8 cellular contexts compared by ENCODE assay signal in genomic region chr17:48908853-48909394, GRCh38. TPM values are rescaled to one million over a fixed set of nuclear protein-coding genes. Genes with fewer than 3 reads are reported as not detected.
DNase-seq lines count a peak whose midpoint lies in the region; TF ChIP-seq lines count a peak whose summit lies in the region.

No MANE protein-coding gene starts in this region.

- H4K20me1 ChIP-seq in SK-N-SH (ENCODE audit: insufficient read depth) = peaks cover 49% of the 10 kb centered on the region

- no peak for TF ChIP-seq CTCF in SK-N-SH (IDR thresholded peaks at IDR 0.05)
- no peak for TF ChIP-seq CTCF in glutamatergic neuron (IDR thresholded peaks at IDR 0.05; ENCODE audit: partially characterized antibody, unreplicated experiment)
- no peak for TF ChIP-seq CTCF in ovary (IDR thresholded peaks at IDR 0.05)
- no peak for TF ChIP-seq CTCF in thyroid gland (IDR thresholded peaks at IDR 0.05)

- no peak overlapping the region for H2AFZ ChIP-seq in SK-N-SH (ENCODE audit: low read depth)

- peaks cover 66% of the 10 kb centered on the region for H3K79me2 ChIP-seq in SK-N-SH (ENCODE audit: insufficient read depth)

- H3K4me2 ChIP-seq in SK-N-SH = peak overlapping the region; percentile 80

- H3K4me3 ChIP-seq in SK-N-SH (ENCODE audit: low read depth in 2 of 2, low read length in 1 of 2) = peak overlapping the region; percentile 63 to 87
- peak overlapping the region; percentile 92 for H3K4me3 ChIP-seq in ovary
- H3K4me3 ChIP-seq in thyroid gland (replicated peaks in 1 of 3) = peak overlapping the region; percentile 33 to 73 (median 67)

- peak overlapping the region; percentile 91 for H3K4me3 Mint-ChIP-seq in activated naive CD4-positive, alpha-beta T cell treated with anti-CD3 and anti-CD28 coated beads, Interleukin-2, amount 50 U/mL, for 24 hours
- H3K4me3 Mint-ChIP-seq in glutamatergic neuron (ENCODE audit: unreplicated experiment) = peak overlapping the region; percentile 100

- intact Hi-C loops in ovary (cut with DNase I) = no loop called here
- intact Hi-C loops in thyroid gland (cut with DNase I) = no loop called here

- peaks cover 57% of the 10 kb centered on the region for H3K4me1 Mint-ChIP-seq in activated naive CD4-positive, alpha-beta T cell treated with anti-CD3 and anti-CD28 coated beads, Interleukin-2, amount 50 U/mL, for 24 hours
- H3K4me1 Mint-ChIP-seq in glutamatergic neuron (ENCODE audit: low read depth, unreplicated experiment) = peaks cover 14% of the 10 kb centered on the region

- peaks cover 10% of the 10 kb centered on the region for H3F3A ChIP-seq in SK-N-SH (replicated peaks; ENCODE audit: insufficient read depth)

- H3K27ac Mint-ChIP-seq in activated naive CD4-positive, alpha-beta T cell treated with anti-CD3 and anti-CD28 coated beads, Interleukin-2, amount 50 U/mL, for 24 hours = peak overlapping the region; percentile 83
- H3K27ac Mint-ChIP-seq in glutamatergic neuron (ENCODE audit: unreplicated experiment) = peak overlapping the region; percentile 96

- no peaks in the 10 kb centered on the region for H3K9me3 Mint-ChIP-seq in activated naive CD4-positive, alpha-beta T cell treated with anti-CD3 and anti-CD28 coated beads, Interleukin-2, amount 50 U/mL, for 24 hours
- peaks cover 11% of the 10 kb centered on the region for H3K9me3 Mint-ChIP-seq in glutamatergic neuron (ENCODE audit: unreplicated experiment)

- peak overlapping the region; percentile 91 for H3K9ac ChIP-seq in SK-N-SH

- H3K27me3 Mint-ChIP-seq in activated naive CD4-positive, alpha-beta T cell treated with anti-CD3 and anti-CD28 coated beads, Interleukin-2, amount 50 U/mL, for 24 hours = no peaks in the 10 kb centered on the region
- H3K27me3 Mint-ChIP-seq in glutamatergic neuron (ENCODE audit: unreplicated experiment) = peaks cover 7% of the 10 kb centered on the region

- no peak for TF ChIP-seq EP300 in SK-N-SH (IDR thresholded peaks at IDR 0.05; ENCODE audit: borderline replicate concordance in 1 of 2, low read depth in 1 of 2, low read length in 1 of 2)
- no peak for TF ChIP-seq EP300 in ovary (IDR thresholded peaks at IDR 0.05)

- H3K36me3 Mint-ChIP-seq in activated naive CD4-positive, alpha-beta T cell treated with anti-CD3 and anti-CD28 coated beads, Interleukin-2, amount 50 U/mL, for 24 hours = peaks cover 17% of the 10 kb centered on the region
- H3K36me3 Mint-ChIP-seq in glutamatergic neuron (ENCODE audit: unreplicated experiment) = no peaks in the 10 kb centered on the region

- no peaks in the 10 kb centered on the region for H3K9me2 ChIP-seq in SK-N-SH

- TF ChIP-seq POLR2A in ovary (IDR thresholded peaks at IDR 0.05) = no peak
- TF ChIP-seq POLR2A in thyroid gland (IDR thresholded peaks at IDR 0.05) = no peak

- H3K9me3 ChIP-seq in SK-N-SH (no peaks in the 10 kb centered on the region), ovary (no peaks in the 10 kb centered on the region), thyroid gland (no peaks in the 10 kb centered on the region)

- H3K27ac ChIP-seq in SK-N-SH (ENCODE audit: low read depth in 2 of 2, low read length in 1 of 2) (peak overlapping the region; percentile 86 to 94), ovary (peak overlapping the region; percentile 59 to 89), thyroid gland (peak overlapping the region; percentile 75 to 87 (median 85))

- CTCF ChIA-PET in SK-N-SH (lab: Yijun Ruan, JAX) = interaction anchor here (0.6 to 3.4 kb wide), 7 partner anchors 10 to 124 kb away, joined by 3 to 20 read pairs (median 6); partner anchors contain the start of genes ATP5MC1 and SNF8

- WGBS in SK-N-SH (ENCODE audit: low lambda C conversion rate) = 2% methylated on average over 36 of the region's 36 CpGs
- WGBS in ovary, 3 donors = 1% methylated on average over 34 to 36 of the region's 36 CpGs
- WGBS in thyroid gland, 2 donors = 1% methylated on average over 23 to 28 of the region's 36 CpGs

- H3K36me3 ChIP-seq in SK-N-SH (replicated peaks in 1 of 2; ENCODE audit: control insufficient read depth in 1 of 2, insufficient read depth in 2 of 2, low read length in 1 of 2) (peaks cover 29 to 37% of the 10 kb centered on the region in 2 experiments), ovary (no peaks in the 10 kb centered on the region), thyroid gland (peaks cover 0 to 4% of the 10 kb centered on the region in 2 donors)

- DNase-seq in DMS153 (lab: John Stamatoyannopoulos, UW) (peak; percentile 21), GOT3 (lab: John Stamatoyannopoulos, UW) (peak; percentile 4), M059J (ENCODE audit: low read depth) (peak; percentile 78), SK-N-SH (peak; percentile 95), glutamatergic neuron (peak; percentile 92), ovary (peak; percentile 72 to 87 (median 80)), thyroid gland (peak; percentile 83 to 87)

- H3K27me3 ChIP-seq in SK-N-SH (ENCODE audit: insufficient read depth) = no peaks in the 10 kb centered on the region
- no peaks in the 10 kb centered on the region for H3K27me3 ChIP-seq in ovary
- H3K27me3 ChIP-seq in thyroid gland = no peaks in the 10 kb centered on the region

- TF ChIP-seq RAD21 in SK-N-SH (IDR thresholded peaks at IDR 0.05; ENCODE audit: low read length) = no peak

- H3K4me1 ChIP-seq in SK-N-SH (ENCODE audit: control insufficient read depth in 1 of 2, insufficient read depth in 2 of 2, low read depth in 1 of 2, low read length in 1 of 2) (peaks cover 17 to 24% of the 10 kb centered on the region in 2 experiments), ovary (ENCODE audit: insufficient read depth) (peaks cover 5% of the 10 kb centered on the region), thyroid gland (peaks cover 32 to 39% of the 10 kb centered on the region in 2 donors)

- POLR2A ChIA-PET in SK-N-SH (lab: Yijun Ruan, JAX) = interaction anchor here (1.5 to 2.4 kb wide), 2 partner anchors 16 to 19 kb away, joined by 3 to 36 read pairs; partner anchors contain the start of gene ATP5MC1

TF ChIP-seq in SK-N-SH, 30 proteins besides CTCF, POLR2A, EP300 and RAD21:
- TF ChIP-seq CHD2 (IDR thresholded peaks at IDR 0.05; ENCODE audit: low read length, partially characterized antibody) (peak; percentile 66), ZBTB33 (IDR thresholded peaks at IDR 0.05; ENCODE audit: borderline replicate concordance, low read depth) (no peak), SMC3 (IDR thresholded peaks at IDR 0.05; ENCODE audit: low read depth, low read length) (no peak)

RNA-seq across cellular contexts. Expression of gene UBE2Z, which starts 0.7 kb away (rescaled TPM):
- total RNA-seq in M059J (2014; rRNA removed; shearing (Covaris generic)) = 61.8 and 89.1 TPM in 2 replicates
- 168 and 207 TPM in 2 replicates for polyA plus RNA-seq in SK-N-SH (2012; rRNA removed)
- 158 and 160 TPM in 2 replicates for polyA plus RNA-seq in SK-N-SH (2012; cell fraction: cytosol; rRNA removed)
- polyA plus RNA-seq in SK-N-SH (2012; cell fraction: nucleus; rRNA removed) = 163 and 238 TPM in 2 replicates
- total RNA-seq in glutamatergic neuron (ENCODE audit: unreplicated experiment) = 76.5 TPM
- total RNA-seq in ovary = 10 to 100 TPM; 32.0 to 62.1 (median 58.2) TPM
- polyA plus RNA-seq in ovary = 10 to 100 TPM; 40.1 to 93.4 TPM
- total RNA-seq in thyroid gland = 100 to 1,000 TPM in 2 of 4 donors, 10 to 100 TPM in 2; 80.9 to 103 (median 99.0) TPM

RNA-seq across cellular contexts. Expression of gene ATP5MC1, which starts 16.3 kb away (rescaled TPM):
- 135 and 313 TPM in 2 replicates for total RNA-seq in M059J (2014; rRNA removed; shearing (Covaris generic))
- 382 and 684 TPM in 2 replicates for polyA plus RNA-seq in SK-N-SH (2012; rRNA removed)
- 339 and 530 TPM in 2 replicates for polyA plus RNA-seq in SK-N-SH (2012; cell fraction: cytosol; rRNA removed)
- polyA plus RNA-seq in SK-N-SH (2012; cell fraction: nucleus; rRNA removed) = 163 and 201 TPM in 2 replicates
- 61.0 TPM for total RNA-seq in glutamatergic neuron (ENCODE audit: unreplicated experiment)
- total RNA-seq in ovary = 10 to 100 TPM; 42.8 to 69.8 (median 59.9) TPM
- 100 to 1,000 TPM; 105 to 198 TPM for polyA plus RNA-seq in ovary
- total RNA-seq in thyroid gland = 100 to 1,000 TPM in 2 of 4 donors, 10 to 100 TPM in 2; 48.6 to 317 (median 133) TPM

RNA-seq across cellular contexts. Expression of gene SNF8, which starts 35.7 kb away (rescaled TPM):
- total RNA-seq in M059J (2014; rRNA removed; shearing (Covaris generic)) = 58.4 and 83.4 TPM in 2 replicates
- polyA plus RNA-seq in SK-N-SH (2012; rRNA removed) (329 and 358 TPM in 2 replicates), ovary (10 to 100 TPM; 65.0 to 73.1 TPM)
- polyA plus RNA-seq in SK-N-SH (2012; cell fraction: cytosol; rRNA removed) = 283 and 343 TPM in 2 replicates
- 185 and 191 TPM in 2 replicates for polyA plus RNA-seq in SK-N-SH (2012; cell fraction: nucleus; rRNA removed)
- total RNA-seq in glutamatergic neuron (ENCODE audit: unreplicated experiment) (143 TPM), ovary (10 to 100 TPM; 41.0 to 94.2 (median 66.7) TPM), thyroid gland (100 to 1,000 TPM in 1 of 4 donors, 10 to 100 TPM in 3; 64.9 to 150 (median 96.5) TPM)

RNA-seq across cellular contexts. Expression of gene GIP, which starts 59.5 kb away (rescaled TPM):
- not detected in 2 replicates for total RNA-seq in M059J (2014; rRNA removed; shearing (Covaris generic))
- polyA plus RNA-seq in SK-N-SH (2012; rRNA removed) (0.29 and 0.64 TPM in 2 replicates), ovary (not detected)
- polyA plus RNA-seq in SK-N-SH (2012; cell fraction: cytosol; rRNA removed) = 0.34 and 0.58 TPM in 2 replicates
- 0.19 TPM in 1 of 2 replicates, not detected in the other for polyA plus RNA-seq in SK-N-SH (2012; cell fraction: nucleus; rRNA removed)
- total RNA-seq in glutamatergic neuron (ENCODE audit: unreplicated experiment) (not detected), ovary (not detected), thyroid gland (not detected)

Comparison
In these comparisons a context has a peak if more than half of its experiments do, and no peak if none do; other contexts are left out.
1. Peak in every context shown above with its lines: DNase-seq, H3K4me3 ChIP-seq and H3K27ac ChIP-seq.
2. DNase-seq: peak in every context shown above with its lines; median percentile 95 in SK-N-SH; 92 in glutamatergic neuron; 85 in thyroid gland; 80 in ovary; 78 in M059J; 21 in DMS153; 4 in GOT3.